ENCODE assay signal across 25 cellular contexts in the genomic region with DNA sequence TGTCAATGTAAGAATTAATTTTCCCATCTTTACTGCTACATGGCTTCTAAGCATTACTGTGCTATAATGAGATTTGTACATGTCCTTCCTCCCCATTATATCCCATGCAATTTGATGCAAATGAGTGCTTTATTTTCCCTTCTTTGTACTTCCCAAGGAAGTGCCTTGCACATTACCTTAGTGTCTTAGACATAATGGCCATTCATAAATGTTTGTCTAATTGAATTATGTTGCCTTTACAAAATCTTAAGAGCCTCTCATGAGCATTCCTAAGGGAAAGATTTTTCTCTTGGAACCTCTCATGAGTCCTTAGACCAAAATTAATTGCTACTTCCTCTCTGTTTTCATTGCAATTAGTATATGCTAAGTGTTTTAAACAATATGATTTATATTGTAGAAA.
"Had no signal": no experiment of that assay in that cellular context is flagged by ENCODE, and none has a peak within 500 bp of the region (broad histone marks: within the 10 kb centered on the region; RNA-seq: fewer than 3 reads in every experiment).

No MANE protein-coding gene starts in this region.

- DNase-seq: naive thymus-derived CD4-positive, alpha-beta T cell; natural killer cell; occipital lobe; ovary; posterior cingulate gyrus; psoas muscle; right cardiac atrium; right lobe of liver; sigmoid colon; small intestine; stimulated activated CD4-positive, alpha-beta T cell treated with anti-CD3 and anti-CD28 coated beads, Interleukin-15, amount 100 ng/mL, for 24 hours; stimulated activated CD4-positive, alpha-beta T cell treated with anti-CD3 and anti-CD28 coated beads, Interleukin-2, amount 100 ng/mL, for 24 hours; stimulated activated CD4-positive, alpha-beta T cell treated with anti-CD3 and anti-CD28 coated beads, Interleukin-2, amount 100 ng/mL, for 48 hours; stimulated activated CD4-positive, alpha-beta T cell treated with anti-CD3 and anti-CD28 coated beads, Interleukin-4, amount 100 ng/mL, for 24 hours; stimulated activated naive B cell treated with anti-CD40 and anti-IgM and Interleukin-4, amounts not matched to agents 10 μg/mL and 1 μg/mL and 100 μg/mL, for 72 hours; stimulated activated naive CD4-positive, alpha-beta T cell treated with Interleukin-2 at 50 U/mL for 16 hours; stomach; thyroid gland; trophoblast cell; upper lobe of right lung had no signal

- H3K4me3 ChIP-seq: neural progenitor cell, ovary, psoas muscle, right lobe of liver, sigmoid colon, stomach, thoracic aorta, thyroid gland, tibial nerve, upper lobe of right lung had no signal

- H3K9me3 ChIP-seq: ovary, psoas muscle, right lobe of liver, sigmoid colon, stomach, thoracic aorta, thyroid gland, tibial nerve, upper lobe of right lung had no signal

- H3K36me3 ChIP-seq: neural progenitor cell, ovary, right lobe of liver, sigmoid colon, stomach, thoracic aorta, thyroid gland, tibial nerve, upper lobe of right lung had no signal

- ATAC-seq: naive thymus-derived CD4-positive, alpha-beta T cell; natural killer cell; psoas muscle; right cardiac atrium; right lobe of liver; stimulated activated effector memory CD8-positive, alpha-beta T cell treated with anti-CD3 and anti-CD28 coated beads, Interleukin-12 subunit alpha, Interleukin-12 subunit beta, amount 100 ng/mL, for 72 hours; stimulated activated naive B cell treated with anti-CD40 and anti-IgM and Interleukin-4, amounts not matched to agents 10 μg/mL and 1 μg/mL and 100 μg/mL, for 72 hours; upper lobe of right lung had no signal

- H3K27me3 ChIP-seq: neural progenitor cell, ovary, right lobe of liver, sigmoid colon, stomach, thyroid gland, tibial nerve, upper lobe of right lung had no signal

- H3K27ac ChIP-seq: neural progenitor cell, ovary, parathyroid adenoma, psoas muscle, right lobe of liver, sigmoid colon, stomach, thoracic aorta, thyroid gland, tibial nerve, upper lobe of right lung had no signal

- H3K4me1 ChIP-seq: neural progenitor cell, parathyroid adenoma, psoas muscle, right lobe of liver, sigmoid colon, stomach, thyroid gland, tibial nerve, upper lobe of right lung had no signal
